9 cellular contexts compared by ENCODE assay signal in genomic region chr18:59141294-59142068, GRCh38. TPM values are rescaled to one million over a fixed set of nuclear protein-coding genes. Genes with fewer than 3 reads are reported as not detected.
DNase-seq lines count a peak whose midpoint lies in the region; ATAC-seq and TF ChIP-seq lines count a peak whose summit lies in the region.
"Had no signal": no experiment of that assay in that cellular context is flagged by ENCODE, and none has a peak within 500 bp of the region (broad histone marks: within the 10 kb centered on the region; RNA-seq: fewer than 3 reads in every experiment).

No MANE protein-coding gene starts in this region.

- peaks cover 9% of the 10 kb centered on the region for H3K36me3 Mint-ChIP-seq in CD8-positive, alpha-beta T cell

- H3K27me3 ChIP-seq in CD8-positive, alpha-beta T cell (ENCODE audit: insufficient read depth, low read length) = no peaks in the 10 kb centered on the region
- no peaks in the 10 kb centered on the region for H3K27me3 ChIP-seq in KMS-11 (ENCODE audit: insufficient read depth, low read depth)

- no peak overlapping the region for H2AFZ ChIP-seq in KMS-11 (ENCODE audit: low read depth)

- H3K27me3 Mint-ChIP-seq in CD8-positive, alpha-beta T cell (ENCODE audit: low read depth) = peaks cover 3% of the 10 kb centered on the region

- no peak overlapping the region for H3K27ac ChIP-seq in CD8-positive, alpha-beta T cell (ENCODE audit: low read depth, low read length)
- H3K27ac ChIP-seq in KMS-11 (peak overlapping the region; percentile 89), SK-N-MC (no peak overlapping the region)

- no peaks in the 10 kb centered on the region for H3K9me3 ChIP-seq in CD8-positive, alpha-beta T cell (ENCODE audit: low read length)
- H3K9me3 ChIP-seq in SK-N-MC (ENCODE audit: low read depth, low read length) = no peaks in the 10 kb centered on the region

- POLR2A ChIA-PET in CD8-positive, alpha-beta T cell (lab: Charles Lee) = interaction anchor here (0.8 kb wide), 1 partner anchor 230 kb away, joined by 3 read pairs; no protein-coding TSS in a partner anchor

- no peak for TF ChIP-seq CTCF in CD8-positive, alpha-beta T cell (IDR thresholded peaks at IDR 0.05)
- TF ChIP-seq CTCF in KMS-11 (conservative IDR thresholded peaks at IDR 0.05; ENCODE audit: low read depth, low read length) (no peak), omental fat pad (IDR thresholded peaks at IDR 0.05) (no peak)

- H3K4me3 Mint-ChIP-seq in CD8-positive, alpha-beta T cell = peak overlapping the region; percentile 94

- peak overlapping the region; percentile 95 for H3K9ac ChIP-seq in KMS-11
- peak overlapping the region; percentile 59 for H3K9ac ChIP-seq in SK-N-MC (ENCODE audit: insufficient read length)

- peaks cover 17% of the 10 kb centered on the region for H4K20me1 ChIP-seq in KMS-11 (ENCODE audit: insufficient read depth)

- peaks cover 60% of the 10 kb centered on the region for H3K4me1 Mint-ChIP-seq in CD8-positive, alpha-beta T cell (ENCODE audit: low read depth)

- H3K4me3 ChIP-seq in CD8-positive, alpha-beta T cell (ENCODE audit: low read depth, low read length) = no peak overlapping the region
- H3K4me3 ChIP-seq in KMS-11 (IDR thresholded peaks at IDR 0.05; ENCODE audit: insufficient read depth, low read depth, low read length) (no peak overlapping the region), SK-N-MC (peak overlapping the region; percentile 83)

- CTCF ChIA-PET in CD8-positive, alpha-beta T cell (lab: Charles Lee) = no interaction called here

- H3K36me3 ChIP-seq in CD8-positive, alpha-beta T cell (ENCODE audit: insufficient read depth, low read length) = no peaks in the 10 kb centered on the region
- H3K36me3 ChIP-seq in KMS-11 (ENCODE audit: insufficient read depth) (no peaks in the 10 kb centered on the region; the same call in 1 of the 2 replicates), SK-N-MC (ENCODE audit: insufficient read depth, low read length) (no peaks in the 10 kb centered on the region)

- no peak for DNase-seq in CD8-positive, alpha-beta T cell
- DNase-seq in SK-N-MC (ENCODE audit: low read depth, low spot score) = no peak
- no peak for DNase-seq in left lobe of liver (ENCODE audit: low spot score)
- no peak for DNase-seq in kidney tubule cell (ENCODE audit: low spot score)
- DNase-seq in omental fat pad (ENCODE audit: low spot score) = no peak
- no peak for DNase-seq in NCI-H524 treated with DMSO at 0.1 percent for 48 hours (lab: John Stamatoyannopoulos, UW)
- DNase-seq: stimulated activated CD4-positive, alpha-beta T cell treated with anti-CD3 and anti-CD28 coated beads, Interleukin-4, amount 100 ng/mL, for 4 hours had no signal

- no peak for ATAC-seq in CD8-positive, alpha-beta T cell
- ATAC-seq in left lobe of liver = peak; percentile 45
- ATAC-seq in HG03175 (IDR thresholded peaks at IDR 0.05; ENCODE audit: unreplicated experiment) = no peak
- no peak for ATAC-seq in omental fat pad (ENCODE audit: low FRiP score)

- H3K9me3 Mint-ChIP-seq in CD8-positive, alpha-beta T cell = no peaks in the 10 kb centered on the region

- H3K27ac Mint-ChIP-seq in CD8-positive, alpha-beta T cell = peak overlapping the region; percentile 100

- intact Hi-C loops in CD8-positive, alpha-beta T cell (cut with DNase I, micrococcal nuclease) = loop anchor here (2.0 to 5.0 kb wide), 2 partner anchors 57 to 1514 kb away; no protein-coding TSS in a partner anchor

- peaks cover 69% of the 10 kb centered on the region for H3K79me2 ChIP-seq in KMS-11 (ENCODE audit: insufficient read depth, low read depth)

- H3K4me1 ChIP-seq in CD8-positive, alpha-beta T cell (ENCODE audit: insufficient read depth, low read length) = peaks cover 19% of the 10 kb centered on the region
- H3K4me1 ChIP-seq in KMS-11 (ENCODE audit: low read depth, poor library complexity, severe bottlenecking) = peaks cover 57% of the 10 kb centered on the region

- H3K4me2 ChIP-seq in KMS-11 = peak overlapping the region; percentile 100

RNA-seq across cellular contexts. Expression of gene SEC11C, which starts 1.8 kb away (rescaled TPM):
- 10 to 100 TPM; 33.8 to 38.5 TPM for total RNA-seq in CD8-positive, alpha-beta T cell
- total RNA-seq in left lobe of liver (94.7 TPM), omental fat pad (10 to 100 TPM; 13.6 to 34.9 (median 20.5) TPM)
